ENCODE assay signal across 22 cellular contexts in genomic region chr11:119889728-119890280, GRCh38.
"Had no signal": no experiment of that assay in that cellular context is flagged by ENCODE, and none has a peak within 500 bp of the region (broad histone marks: within the 10 kb centered on the region; RNA-seq: fewer than 3 reads in every experiment).

No MANE protein-coding gene starts in this region.

- ATAC-seq: gastrocnemius medialis; left colon; left ventricle myocardium superior; natural killer cell treated with Interleukin-12 subunit alpha and Interleukin-12 subunit beta and Interleukin-15 and Interleukin-18, amount 100 ng/mL, for 72 hours; sciatic nerve had no signal

- DNase-seq: cortex of kidney; effector memory CD4-positive, alpha-beta T cell; gastrocnemius medialis; glutamatergic neuron; immature natural killer cell; left colon; left ventricle myocardium superior; mesenchymal stem cell; midbrain; stimulated activated CD4-positive, alpha-beta T cell treated with anti-CD3 and anti-CD28 coated beads, Interleukin-2, amount 100 ng/mL, for 24 hours; stimulated activated CD4-positive, alpha-beta T cell treated with anti-CD3 and anti-CD28 coated beads, Interleukin-4, amount 100 ng/mL, for 4 hours; stimulated activated naive CD4-positive, alpha-beta T cell; stomach; thyroid gland; uterus had no signal

- H3K36me3 ChIP-seq: esophagus muscularis mucosa, gastrocnemius medialis, stomach, thyroid gland, uterus had no signal

- H3K4me1 Mint-ChIP-seq: immature natural killer cell had no signal

- H3K4me1 ChIP-seq: gastrocnemius medialis, parathyroid adenoma, stomach, uterus had no signal

- H3K9ac ChIP-seq: parathyroid adenoma had no signal

- H3K4me3 Mint-ChIP-seq: immature natural killer cell; natural killer cell treated with Interleukin-12 subunit alpha and Interleukin-12 subunit beta and Interleukin-15 and Interleukin-18, amount 100 ng/mL, for 72 hours; type B pancreatic cell had no signal

- H2AFZ ChIP-seq: parathyroid adenoma had no signal

- H3K27ac ChIP-seq: epithelial cell of prostate, esophagus muscularis mucosa, gastrocnemius medialis, parathyroid adenoma, stomach, thyroid gland, uterus had no signal

- H3K79me2 ChIP-seq: parathyroid adenoma had no signal

- H3K9me3 ChIP-seq: esophagus muscularis mucosa, gastrocnemius medialis, stomach, thyroid gland, uterus had no signal

- H3K4me3 ChIP-seq: esophagus muscularis mucosa, gastrocnemius medialis, lung, stomach, thyroid gland, uterus had no signal

- H3K27ac Mint-ChIP-seq: immature natural killer cell; natural killer cell treated with Interleukin-12 subunit alpha and Interleukin-12 subunit beta and Interleukin-15 and Interleukin-18, amount 100 ng/mL, for 72 hours; type B pancreatic cell had no signal

- H3K27me3 ChIP-seq: thyroid gland, uterus had no signal

- H3K9me3 Mint-ChIP-seq: immature natural killer cell; natural killer cell treated with Interleukin-12 subunit alpha and Interleukin-12 subunit beta and Interleukin-15 and Interleukin-18, amount 100 ng/mL, for 72 hours; type B pancreatic cell had no signal

- H3K36me3 Mint-ChIP-seq: immature natural killer cell; natural killer cell treated with Interleukin-12 subunit alpha and Interleukin-12 subunit beta and Interleukin-15 and Interleukin-18, amount 100 ng/mL, for 72 hours; type B pancreatic cell had no signal
